In genomic region chr5:78756853-78757252, GRCh38 we compare ENCODE assay signal across 1 cellular context.
A peak's percentile ranks its signal among the peaks of the same experiment; 100 is the strongest.
TF ChIP-seq lines count a peak whose summit lies in the region.

No MANE protein-coding gene starts in this region.

TF ChIP-seq in HepG2, 621 proteins besides CTCF, POLR2A, EP300 and RAD21 (continued from another document):
- TF ChIP-seq, protein P1, sequence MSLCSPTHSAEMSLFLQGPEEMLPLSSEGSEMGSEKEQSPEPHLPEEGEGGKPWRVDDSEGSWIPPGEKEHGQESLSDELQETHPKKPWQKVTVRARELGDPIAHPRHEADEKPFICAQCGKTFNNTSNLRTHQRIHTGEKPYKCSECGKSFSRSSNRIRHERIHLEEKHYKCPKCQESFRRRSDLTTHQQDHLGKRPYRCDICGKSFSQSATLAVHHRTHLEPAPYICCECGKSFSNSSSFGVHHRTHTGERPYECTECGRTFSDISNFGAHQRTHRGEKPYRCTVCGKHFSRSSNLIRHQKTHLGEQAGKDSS (CRISPR knock-in tag; IDR thresholded peaks at IDR 0.05; ENCODE audit: borderline replicate concordance, low read depth), result no peak
- TF ChIP-seq NR2F6 (IDR thresholded peaks at IDR 0.05) (no peak; the same call in 1 of the 2 replicates), NR2F6 (CRISPR knock-in tag; IDR thresholded peaks at IDR 0.05) (no peak), NONO (IDR thresholded peaks at IDR 0.05) (no peak), NONO (CRISPR knock-in tag; conservative IDR thresholded peaks at IDR 0.05) (no peak), HMGXB3 (CRISPR knock-in tag; IDR thresholded peaks at IDR 0.05; ENCODE audit: borderline replicate concordance) (no peak), FOXP4 (CRISPR knock-in tag; IDR thresholded peaks at IDR 0.05) (peak; percentile 16; the same call in 1 of the 2 replicates), ZNF431 (CRISPR knock-in tag; IDR thresholded peaks at IDR 0.05; ENCODE audit: borderline replicate concordance, low read depth) (no peak), ATRX (CRISPR knock-in tag; IDR thresholded peaks at IDR 0.05; ENCODE audit: borderline replicate concordance) (no peak)
- TF ChIP-seq, protein P2, sequence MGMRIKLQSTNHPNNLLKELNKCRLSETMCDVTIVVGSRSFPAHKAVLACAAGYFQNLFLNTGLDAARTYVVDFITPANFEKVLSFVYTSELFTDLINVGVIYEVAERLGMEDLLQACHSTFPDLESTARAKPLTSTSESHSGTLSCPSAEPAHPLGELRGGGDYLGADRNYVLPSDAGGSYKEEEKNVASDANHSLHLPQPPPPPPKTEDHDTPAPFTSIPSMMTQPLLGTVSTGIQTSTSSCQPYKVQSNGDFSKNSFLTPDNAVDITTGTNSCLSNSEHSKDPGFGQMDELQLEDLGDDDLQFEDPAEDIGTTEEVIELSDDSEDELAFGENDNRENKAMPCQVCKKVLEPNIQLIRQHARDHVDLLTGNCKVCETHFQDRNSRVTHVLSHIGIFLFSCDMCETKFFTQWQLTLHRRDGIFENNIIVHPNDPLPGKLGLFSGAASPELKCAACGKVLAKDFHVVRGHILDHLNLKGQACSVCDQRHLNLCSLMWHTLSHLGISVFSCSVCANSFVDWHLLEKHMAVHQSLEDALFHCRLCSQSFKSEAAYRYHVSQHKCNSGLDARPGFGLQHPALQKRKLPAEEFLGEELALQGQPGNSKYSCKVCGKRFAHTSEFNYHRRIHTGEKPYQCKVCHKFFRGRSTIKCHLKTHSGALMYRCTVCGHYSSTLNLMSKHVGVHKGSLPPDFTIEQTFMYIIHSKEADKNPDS (CRISPR knock-in tag; IDR thresholded peaks at IDR 0.05), result no peak
